Comparison of ENCODE assay signal across 24 cellular contexts in genomic region chr10:27104919-27105318, GRCh38. TPM values are rescaled to one million over a fixed set of nuclear protein-coding genes. Genes with fewer than 3 reads are reported as not detected.
A peak's percentile ranks its signal among the peaks of the same experiment; 100 is the strongest.
DNase-seq lines count a peak whose midpoint lies in the region; ATAC-seq and TF ChIP-seq lines count a peak whose summit lies in the region.
"Had no signal": no experiment of that assay in that cellular context is flagged by ENCODE, and none has a peak within 500 bp of the region (broad histone marks: within the 10 kb centered on the region; RNA-seq: fewer than 3 reads in every experiment).

No MANE protein-coding gene starts in this region.

- peak overlapping the region; percentile 28 to 86 (median 43) for H3K27ac Mint-ChIP-seq in CD4-positive, CD25-positive, alpha-beta regulatory T cell
- H3K27ac Mint-ChIP-seq in CD8-positive, alpha-beta T cell, result peak overlapping the region; percentile 89
- 0 out of 2 replicates have a peak overlapping the region, but pooled peaks have one; percentile 27 for H3K27ac Mint-ChIP-seq in WTC11
- H3K27ac Mint-ChIP-seq in naive thymus-derived CD4-positive, alpha-beta T cell, result peak overlapping the region; percentile 75 to 92 (median 85)
- H3K27ac Mint-ChIP-seq in endodermal cell, result no peak overlapping the region

- no peak overlapping the region for H3K27ac ChIP-seq in CD4-positive, CD25-positive, alpha-beta regulatory T cell (ENCODE audit: insufficient read depth, low read length, poor library complexity, severe bottlenecking)
- H3K27ac ChIP-seq in CD8-positive, alpha-beta T cell (ENCODE audit: low read depth, low read length), result no peak overlapping the region
- H3K27ac ChIP-seq in naive thymus-derived CD4-positive, alpha-beta T cell (ENCODE audit: low read depth, low read length), result peak overlapping the region; percentile 25
- no peak overlapping the region for H3K27ac ChIP-seq in endodermal cell (ENCODE audit: low read depth, low read length)
- H3K27ac ChIP-seq: breast epithelium, pancreas, right lobe of liver, uterus had no signal

- intact Hi-C loops in CD8-positive, alpha-beta T cell (cut with DNase I, micrococcal nuclease), result loop anchor here (5.0 to 10.0 kb wide), 4 partner anchors 137 to 1230 kb away; partner anchors contain the start of genes ABI1 (in 1 of the 2) and ACBD5 (in 1 of the 2)
- intact Hi-C loops in naive thymus-derived CD4-positive, alpha-beta T cell (cut with micrococcal nuclease), result loop anchor here (5.0 to 10.0 kb wide), 4 partner anchors 370 to 1232 kb away; partner anchors contain the start of gene APBB1IP (in 1 of the 2)

- peaks cover 5% of the 10 kb centered on the region for H3K4me1 ChIP-seq in CD4-positive, CD25-positive, alpha-beta regulatory T cell (ENCODE audit: control insufficient read depth, insufficient read depth, low read length, poor library complexity, severe bottlenecking)
- H3K4me1 ChIP-seq in CD8-positive, alpha-beta T cell (ENCODE audit: insufficient read depth, low read length), result peaks cover 27% of the 10 kb centered on the region
- H3K4me1 ChIP-seq in naive thymus-derived CD4-positive, alpha-beta T cell (ENCODE audit: control insufficient read depth in 2 of 2, insufficient read depth in 2 of 2, low read length in 2 of 2), result peaks cover 12 to 28% of the 10 kb centered on the region in 2 donors
- H3K4me1 ChIP-seq in endodermal cell (ENCODE audit: control insufficient read depth, insufficient read depth, low read length), result no peaks in the 10 kb centered on the region
- H3K4me1 ChIP-seq: breast epithelium, right lobe of liver, uterus had no signal

- CTCF ChIA-PET in CD8-positive, alpha-beta T cell (lab: Charles Lee), result interaction anchor here (0.8 kb wide), 1 partner anchor 50 kb away, joined by 3 read pairs; the partner anchor contains the start of gene YME1L1
- CTCF ChIA-PET in WTC11 (lab: Charles Lee), result no interaction called here
- CTCF ChIA-PET in naive thymus-derived CD4-positive, alpha-beta T cell (lab: Charles Lee), result interaction anchor here (0.6 kb wide), 1 partner anchor 255 kb away, joined by 3 read pairs; no protein-coding TSS in a partner anchor

- no peaks in the 10 kb centered on the region for H3K36me3 ChIP-seq in CD4-positive, CD25-positive, alpha-beta regulatory T cell (ENCODE audit: control insufficient read depth, insufficient read depth, low read length)
- no peaks in the 10 kb centered on the region for H3K36me3 ChIP-seq in CD8-positive, alpha-beta T cell (ENCODE audit: insufficient read depth, low read length)
- peaks cover 0 to 3% (median 0%) of the 10 kb centered on the region in 3 experiments for H3K36me3 ChIP-seq in naive thymus-derived CD4-positive, alpha-beta T cell (ENCODE audit: control insufficient read depth in 2 of 3, insufficient read depth in 3 of 3, low read length in 3 of 3)
- peaks cover 31% of the 10 kb centered on the region for H3K36me3 ChIP-seq in endodermal cell (ENCODE audit: control insufficient read depth, insufficient read depth, low read length)
- H3K36me3 ChIP-seq: breast epithelium, right lobe of liver, uterus had no signal

- no peak for TF ChIP-seq CTCF in CD8-positive, alpha-beta T cell (IDR thresholded peaks at IDR 0.05)
- TF ChIP-seq CTCF in WTC11 (IDR thresholded peaks at IDR 0.05) (no peak), endodermal cell (conservative IDR thresholded peaks at IDR 0.05) (no peak)

- H3K27me3 ChIP-seq in CD4-positive, CD25-positive, alpha-beta regulatory T cell (ENCODE audit: control insufficient read depth, insufficient read depth, low read length), result no peaks in the 10 kb centered on the region
- H3K27me3 ChIP-seq in CD8-positive, alpha-beta T cell (ENCODE audit: insufficient read depth, low read length), result no peaks in the 10 kb centered on the region
- no peaks in the 10 kb centered on the region for H3K27me3 ChIP-seq in naive thymus-derived CD4-positive, alpha-beta T cell (ENCODE audit: control insufficient read depth in 2 of 2, insufficient read depth in 2 of 2, low read length in 2 of 2)
- no peaks in the 10 kb centered on the region for H3K27me3 ChIP-seq in endodermal cell (ENCODE audit: control insufficient read depth, insufficient read depth, low read length, poor library complexity, severe bottlenecking)
- H3K27me3 ChIP-seq: breast epithelium, pancreas, right lobe of liver, uterus had no signal

- POLR2A ChIA-PET in CD8-positive, alpha-beta T cell (lab: Charles Lee), result interaction anchor here (0.6 kb wide), 1 partner anchor 27 kb away, joined by 4 read pairs; no protein-coding TSS in a partner anchor
- POLR2A ChIA-PET in WTC11 (lab: Charles Lee), result interaction anchor here (0.7 kb wide), 2 partner anchors 30 to 46 kb away, joined by 5 to 8 read pairs; no protein-coding TSS in a partner anchor
- POLR2A ChIA-PET in naive thymus-derived CD4-positive, alpha-beta T cell (lab: Charles Lee), result interaction anchor here (0.5 to 1.4 kb wide), 3 partner anchors 9 to 49 kb away, joined by 3 read pairs; partner anchors contain the start of gene YME1L1

- ATAC-seq in CD4-positive, CD25-positive, alpha-beta regulatory T cell (ENCODE audit: low read depth in 2 of 2), result peak; percentile 28 to 34
- ATAC-seq in CD8-positive, alpha-beta T cell, result no peak
- ATAC-seq in WTC11, result peak; percentile 5; the same call in 1 of the 2 replicates
- no peak for ATAC-seq in naive thymus-derived CD4-positive, alpha-beta T cell
- ATAC-seq in SK-N-SH treated with all-trans-retinoic acid at 6 μM for 48 hours, result no peak
- ATAC-seq: activated T-cell treated with anti-CD3 and anti-CD28 coated beads, Interleukin-2, amount 50 U/mL, for 72 hours; left colon; pancreas; right lobe of liver; Right ventricle myocardium inferior had no signal

- H3K9ac ChIP-seq in endodermal cell (ENCODE audit: extremely low read depth, low read length, poor library complexity, severe bottlenecking), result no peak overlapping the region

- peaks cover 4% of the 10 kb centered on the region for H3K27me3 Mint-ChIP-seq in CD4-positive, CD25-positive, alpha-beta regulatory T cell
- H3K27me3 Mint-ChIP-seq in CD8-positive, alpha-beta T cell (ENCODE audit: low read depth), result no peaks in the 10 kb centered on the region
- H3K27me3 Mint-ChIP-seq in WTC11 (ENCODE audit: low read depth) (peaks cover 3% of the 10 kb centered on the region), endodermal cell (ENCODE audit: insufficient read depth) (no peaks in the 10 kb centered on the region)
- peaks cover 0 to 2% (median 0%) of the 10 kb centered on the region in 5 donors for H3K27me3 Mint-ChIP-seq in naive thymus-derived CD4-positive, alpha-beta T cell
- H3K27me3 Mint-ChIP-seq: memory B cell had no signal

- H3K9me3 ChIP-seq in CD4-positive, CD25-positive, alpha-beta regulatory T cell (ENCODE audit: control insufficient read depth in 2 of 2, low read length in 2 of 2), result no peaks in the 10 kb centered on the region
- H3K9me3 ChIP-seq in CD8-positive, alpha-beta T cell (ENCODE audit: low read length), result no peaks in the 10 kb centered on the region
- H3K9me3 ChIP-seq in naive thymus-derived CD4-positive, alpha-beta T cell (ENCODE audit: control insufficient read depth in 2 of 3, low read length in 3 of 3), result no peaks in the 10 kb centered on the region
- peaks cover 5% of the 10 kb centered on the region for H3K9me3 ChIP-seq in endodermal cell (ENCODE audit: control insufficient read depth, low read length)
- H3K9me3 ChIP-seq: pancreas, right lobe of liver, uterus had no signal

- DNase-seq in CD4-positive, CD25-positive, alpha-beta regulatory T cell, result peak in 1 of 3 donors; percentile 63
- peak in 4 of 7 experiments; percentile 9 to 60 (median 14) for DNase-seq in CD8-positive, alpha-beta T cell
- DNase-seq in WTC11 (ENCODE audit: low spot score), result no peak
- DNase-seq in naive thymus-derived CD4-positive, alpha-beta T cell, result peak in 6 of 9 donors; percentile 9 to 29 (median 11)
- no peak for DNase-seq in HT-29 (ENCODE audit: low spot score)
- DNase-seq in endodermal cell, result no peak
- DNase-seq: activated T-cell treated with anti-CD3 and anti-CD28 coated beads, Interleukin-2, amount 50 U/mL, for 72 hours; cortex of kidney; DMS153; GDM1; H7; left colon; NCI-H1105; NCI-H2029; pancreas; right lobe of liver; stimulated activated CD4-positive, alpha-beta T cell treated with anti-CD3 and anti-CD28 coated beads, Interleukin-15, amount 100 ng/mL, for 24 hours; stimulated activated CD8-positive, alpha-beta memory T cell treated with anti-CD3 and anti-CD28 coated beads, Interleukin-4, amount 100 ng/mL, for 48 hours; uterus had no signal

- peaks cover 7 to 47% (median 25%) of the 10 kb centered on the region in 4 donors for H3K4me1 Mint-ChIP-seq in CD4-positive, CD25-positive, alpha-beta regulatory T cell
- peaks cover 35% of the 10 kb centered on the region for H3K4me1 Mint-ChIP-seq in CD8-positive, alpha-beta T cell (ENCODE audit: low read depth)
- H3K4me1 Mint-ChIP-seq in WTC11 (peaks cover 6% of the 10 kb centered on the region; the same call in 1 of the 2 replicates), endodermal cell (peaks cover 6% of the 10 kb centered on the region)
- H3K4me1 Mint-ChIP-seq in naive thymus-derived CD4-positive, alpha-beta T cell, result peaks cover 29 to 47% (median 44%) of the 10 kb centered on the region in 7 donors

- peak overlapping the region in 1 of 4 donors; percentile 51 for H3K4me3 Mint-ChIP-seq in CD4-positive, CD25-positive, alpha-beta regulatory T cell
- no peak overlapping the region for H3K4me3 Mint-ChIP-seq in CD8-positive, alpha-beta T cell
- H3K4me3 Mint-ChIP-seq in WTC11, result no peak overlapping the region
- peak overlapping the region in 1 of 10 donors; percentile 20 for H3K4me3 Mint-ChIP-seq in naive thymus-derived CD4-positive, alpha-beta T cell
- no peak overlapping the region for H3K4me3 Mint-ChIP-seq in endodermal cell
- H3K4me3 Mint-ChIP-seq: activated T-cell treated with anti-CD3 and anti-CD28 coated beads, Interleukin-2, amount 50 U/mL, for 72 hours; CD14-positive monocyte; memory B cell had no signal

- 92 to 96% methylated on average over 5 of the region's 5 CpGs for WGBS in endodermal cell (ENCODE audit: insufficient coverage in 1 of 2, insufficient read length in 1 of 2), 2 experiments

- peaks cover 7% of the 10 kb centered on the region for H3K36me3 Mint-ChIP-seq in CD4-positive, CD25-positive, alpha-beta regulatory T cell
- H3K36me3 Mint-ChIP-seq in CD8-positive, alpha-beta T cell, result peaks cover 24% of the 10 kb centered on the region
- H3K36me3 Mint-ChIP-seq in WTC11 (peaks cover 14% of the 10 kb centered on the region), endodermal cell (ENCODE audit: low read depth) (peaks cover 37% of the 10 kb centered on the region)
- peaks cover 7 to 42% (median 21%) of the 10 kb centered on the region in 5 donors for H3K36me3 Mint-ChIP-seq in naive thymus-derived CD4-positive, alpha-beta T cell

- no peak overlapping the region for H3K4me3 ChIP-seq in CD4-positive, CD25-positive, alpha-beta regulatory T cell (ENCODE audit: low read depth, low read length)
- H3K4me3 ChIP-seq in CD8-positive, alpha-beta T cell (ENCODE audit: low read depth, low read length), result no peak overlapping the region
- no peak overlapping the region for H3K4me3 ChIP-seq in naive thymus-derived CD4-positive, alpha-beta T cell (ENCODE audit: low read length)
- no peak overlapping the region for H3K4me3 ChIP-seq in endodermal cell (ENCODE audit: low read length)
- H3K4me3 ChIP-seq: breast epithelium, pancreas, right lobe of liver, uterus had no signal

- H3K9me3 Mint-ChIP-seq in CD4-positive, CD25-positive, alpha-beta regulatory T cell, result peaks cover 0 to 5% (median 0%) of the 10 kb centered on the region in 7 donors
- H3K9me3 Mint-ChIP-seq in CD8-positive, alpha-beta T cell, result peaks cover 5% of the 10 kb centered on the region
- H3K9me3 Mint-ChIP-seq in WTC11 (peaks cover 4% of the 10 kb centered on the region; the same call in 1 of the 2 replicates), endodermal cell (peaks cover 15% of the 10 kb centered on the region)
- peaks cover 0 to 22% (median 0%) of the 10 kb centered on the region in 11 donors for H3K9me3 Mint-ChIP-seq in naive thymus-derived CD4-positive, alpha-beta T cell
- H3K9me3 Mint-ChIP-seq: memory B cell had no signal

RNA-seq across cellular contexts. Expression of gene ANKRD26, which starts 4.6 kb away (rescaled TPM):
- total RNA-seq in CD4-positive, CD25-positive, alpha-beta regulatory T cell, result 9.6 TPM
- polyA plus RNA-seq in CD4-positive, CD25-positive, alpha-beta regulatory T cell, result 1 to 10 TPM; 1.1 to 2.1 (median 1.7) TPM
- total RNA-seq in CD8-positive, alpha-beta T cell, result 1 to 10 TPM; 4.0 to 4.7 TPM
- 7.3 to 10.2 TPM (median 8.1 TPM) in 3 replicates for total RNA-seq in WTC11 (2021)
- 10 to 100 TPM in 2 of 5 experiments, 1 to 10 TPM in 3; 6.4 to 14.2 (median 8.9) TPM for total RNA-seq in naive thymus-derived CD4-positive, alpha-beta T cell
- polyA plus RNA-seq in naive thymus-derived CD4-positive, alpha-beta T cell, result 1 to 10 TPM; 2.9 to 3.9 TPM
- 1.8 and 2.4 TPM in 2 replicates for total RNA-seq in HT-29 (2014; rRNA removed; shearing (Covaris generic))
- 10 to 100 TPM; 15.8 to 18.9 TPM for total RNA-seq in endodermal cell
- 10.7 TPM for polyA plus RNA-seq in endodermal cell (2013, experiment 1 of 2)
- polyA plus RNA-seq in endodermal cell (2013, experiment 2 of 2), result 12.9 TPM

RNA-seq across cellular contexts. Expression of gene YME1L1, which starts 49.3 kb away (rescaled TPM):
- 134 TPM for total RNA-seq in CD4-positive, CD25-positive, alpha-beta regulatory T cell
- 100 to 1,000 TPM; 107 to 123 (median 114) TPM for polyA plus RNA-seq in CD4-positive, CD25-positive, alpha-beta regulatory T cell
- total RNA-seq in CD8-positive, alpha-beta T cell, result 100 to 1,000 TPM; 182 to 193 TPM
- total RNA-seq in WTC11 (2021) (97.8 to 102 TPM (median 102 TPM) in 3 replicates), endodermal cell (100 to 1,000 TPM; 109 to 110 TPM)
- total RNA-seq in naive thymus-derived CD4-positive, alpha-beta T cell, result 100 to 1,000 TPM in 3 of 5 experiments, 10 to 100 TPM in 2; 87.7 to 130 (median 113) TPM
- 100 to 1,000 TPM; 111 to 112 TPM for polyA plus RNA-seq in naive thymus-derived CD4-positive, alpha-beta T cell
- 55.2 and 72.3 TPM in 2 replicates for total RNA-seq in HT-29 (2014; rRNA removed; shearing (Covaris generic))
- 109 TPM for polyA plus RNA-seq in endodermal cell (2013, experiment 1 of 2)
- 105 TPM for polyA plus RNA-seq in endodermal cell (2013, experiment 2 of 2)

RNA-seq across cellular contexts. Expression of gene MASTL, which starts 50.2 kb away (rescaled TPM):
- total RNA-seq in CD4-positive, CD25-positive, alpha-beta regulatory T cell, result 27.6 TPM
- polyA plus RNA-seq in CD4-positive, CD25-positive, alpha-beta regulatory T cell, result 1 to 10 TPM; 1.4 to 3.1 (median 2.3) TPM
- total RNA-seq in CD8-positive, alpha-beta T cell, result 10 to 100 TPM; 33.4 to 33.6 TPM
- total RNA-seq in WTC11 (2021), result 25.2 to 25.5 TPM (median 25.5 TPM) in 3 replicates
- 10 to 100 TPM in 3 of 5 experiments, 1 to 10 TPM in 2; 8.4 to 29.0 (median 20.2) TPM for total RNA-seq in naive thymus-derived CD4-positive, alpha-beta T cell
- 1 to 10 TPM; 2.6 to 3.4 TPM for polyA plus RNA-seq in naive thymus-derived CD4-positive, alpha-beta T cell
- total RNA-seq in HT-29 (2014; rRNA removed; shearing (Covaris generic)), result 16.3 and 17.3 TPM in 2 replicates
- 10 to 100 TPM; 30.3 to 50.2 TPM for total RNA-seq in endodermal cell
- 35.4 TPM for polyA plus RNA-seq in endodermal cell (2013, experiment 1 of 2)
- 35.0 TPM for polyA plus RNA-seq in endodermal cell (2013, experiment 2 of 2)

Comparison
In these comparisons a context has a peak if more than half of its experiments do, and no peak if none do; other contexts are left out.
1. ATAC-seq: peak in CD4-positive, CD25-positive, alpha-beta regulatory T cell (2 of 2) and WTC11 (single experiment); none in CD8-positive, alpha-beta T cell (single experiment), naive thymus-derived CD4-positive, alpha-beta T cell (single experiment) and SK-N-SH treated with all-trans-retinoic acid at 6 μM for 48 hours (single experiment).
2. DNase-seq: peak in CD8-positive, alpha-beta T cell (4 of 7) and naive thymus-derived CD4-positive, alpha-beta T cell (6 of 9); none in WTC11 (single experiment), HT-29 (single experiment) and endodermal cell (single experiment).